15 cellular contexts compared by ENCODE assay signal in the genomic region with DNA sequence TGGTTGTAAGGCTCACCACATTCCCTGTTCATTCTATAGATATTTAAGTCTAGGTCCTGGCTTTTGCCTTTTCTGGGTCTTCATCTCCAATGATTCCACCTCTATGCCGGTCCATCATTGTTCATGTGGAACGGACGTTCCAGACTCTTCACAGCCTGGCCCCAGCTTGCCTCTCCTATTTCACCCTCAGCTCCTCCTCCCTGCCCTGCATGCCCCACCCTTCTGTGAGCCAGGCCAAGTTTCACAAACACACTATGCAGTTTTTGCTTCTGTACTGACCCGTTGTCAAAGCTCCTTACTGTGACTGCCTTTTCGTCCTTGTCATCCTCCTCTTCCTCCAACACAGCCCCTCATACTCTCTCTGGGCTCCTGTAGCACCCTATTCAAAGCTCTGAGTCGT. TPM values are rescaled to one million over a fixed set of nuclear protein-coding genes. Genes with fewer than 3 reads are reported as not detected.
A peak's percentile ranks its signal among the peaks of the same experiment; 100 is the strongest.
DNase-seq lines count a peak whose midpoint lies in the region; ATAC-seq and TF ChIP-seq lines count a peak whose summit lies in the region.
"Had no signal": no experiment of that assay in that cellular context is flagged by ENCODE, and none has a peak within 500 bp of the region (broad histone marks: within the 10 kb centered on the region; RNA-seq: fewer than 3 reads in every experiment).

No MANE protein-coding gene starts in this region.

- H3K4me1 ChIP-seq in smooth muscle cell (ENCODE audit: low read depth) (no peaks in the 10 kb centered on the region), gastroesophageal sphincter (no peaks in the 10 kb centered on the region)

- no peak for TF ChIP-seq EP300 in gastroesophageal sphincter (IDR thresholded peaks at IDR 0.05)

- H3K9me3 ChIP-seq in smooth muscle cell (replicated peaks; ENCODE audit: low read depth) (peaks cover 6% of the 10 kb centered on the region), gastroesophageal sphincter (peaks cover 0 to 18% (median 0%) of the 10 kb centered on the region in 3 donors)

- H3K4me2 ChIP-seq in smooth muscle cell = peak overlapping the region; percentile 45

- TF ChIP-seq POLR2A in gastroesophageal sphincter (IDR thresholded peaks at IDR 0.05) = no peak

- WGBS in smooth muscle cell (ENCODE audit: low lambda C conversion rate) = 39% methylated on average over 6 of the region's 6 CpGs
- 26 to 52% methylated on average over 6 of the region's 6 CpGs for WGBS in gastroesophageal sphincter (ENCODE audit: low coverage in 1 of 2), 2 donors

- H3K36me3 ChIP-seq in smooth muscle cell (ENCODE audit: low read depth) (no peaks in the 10 kb centered on the region), gastroesophageal sphincter (no peaks in the 10 kb centered on the region)

- no peak overlapping the region for H3K4me3 ChIP-seq in smooth muscle cell
- no peak overlapping the region for H3K4me3 ChIP-seq in gastroesophageal sphincter

- no peak for ATAC-seq in gastroesophageal sphincter
- ATAC-seq: natural killer cell; stimulated activated naive CD8-positive, alpha-beta T cell treated with anti-CD3 and anti-CD28 coated beads, Interleukin-15, amount 100 ng/mL, for 72 hours had no signal

- no peaks in the 10 kb centered on the region for H3F3A ChIP-seq in smooth muscle cell (ENCODE audit: low read depth)

- TF ChIP-seq CTCF in smooth muscle cell (IDR thresholded peaks at IDR 0.05; ENCODE audit: borderline replicate concordance, insufficient read depth, poor library complexity, severe bottlenecking) (no peak), gastroesophageal sphincter (IDR thresholded peaks at IDR 0.05) (no peak)

- H3K9ac ChIP-seq in smooth muscle cell (ENCODE audit: low read depth) = no peak overlapping the region

- no peaks in the 10 kb centered on the region for H3K79me2 ChIP-seq in smooth muscle cell (ENCODE audit: low read depth)

- no peaks in the 10 kb centered on the region for H3K27me3 ChIP-seq in smooth muscle cell (ENCODE audit: low read depth)
- H3K27me3 ChIP-seq in gastroesophageal sphincter = no peaks in the 10 kb centered on the region

- DNase-seq in NCI-H510A treated with DMSO at 0.1 percent for 48 hours (lab: John Stamatoyannopoulos, UW) = peak; percentile 16
- DNase-seq in NCI-H510A (lab: John Stamatoyannopoulos, UW) = no peak
- peak; percentile 56 for DNase-seq in amniotic epithelial cell (ENCODE audit: low read depth)
- DNase-seq in kidney tubule cell (ENCODE audit: low spot score) = peak; percentile 15
- DNase-seq in smooth muscle cell (lab: John Stamatoyannopoulos, UW; ENCODE audit: unreplicated experiment) = no peak
- no peak for DNase-seq in C1 segment of cervical spinal cord (lab: John Stamatoyannopoulos, UW)
- no peak for DNase-seq in T-helper 9 cell
- DNase-seq: DND-41; natural killer cell; NCI-H1694; stimulated activated CD4-positive, alpha-beta T cell treated with anti-CD3 and anti-CD28 coated beads, Interleukin-1b, Interleukin-23, amount 100 ng/mL, for 48 hours; stimulated activated naive CD8-positive, alpha-beta T cell treated with anti-CD3 and anti-CD28 coated beads, Interleukin-15, amount 100 ng/mL, for 72 hours had no signal

- H4K20me1 ChIP-seq in smooth muscle cell (ENCODE audit: low read depth) = no peaks in the 10 kb centered on the region

- H3K27ac ChIP-seq in smooth muscle cell (ENCODE audit: low read depth) = no peak overlapping the region
- no peak overlapping the region for H3K27ac ChIP-seq in gastroesophageal sphincter

- peak overlapping the region; percentile 49 for H2AFZ ChIP-seq in smooth muscle cell (ENCODE audit: low read depth)

RNA-seq across cellular contexts. Expression of gene TEX26, which starts 31.3 kb away (rescaled TPM):
- total RNA-seq in smooth muscle cell = 0.58 and 0.72 TPM in 2 replicates
- 0.26 and 0.42 TPM in 2 replicates for polyA plus RNA-seq in smooth muscle cell
- 1 to 10 TPM in 1 of 4 donors, under 1 TPM in 1, not detected in 2; 0.27 to 1.7 TPM for total RNA-seq in gastroesophageal sphincter
- total RNA-seq: natural killer cell had no signal
- polyA plus RNA-seq: aorta, IgD-negative memory B cell had no signal

RNA-seq across cellular contexts. Expression of gene MEDAG, which starts 57.7 kb away (rescaled TPM):
- total RNA-seq in smooth muscle cell = not detected in 2 replicates
- not detected in 2 replicates for polyA plus RNA-seq in smooth muscle cell
- total RNA-seq in gastroesophageal sphincter = 100 to 1,000 TPM in 1 of 4 donors, 10 to 100 TPM in 3; 16.8 to 189 (median 38.4) TPM
- total RNA-seq: natural killer cell had no signal
- polyA plus RNA-seq: IgD-negative memory B cell had no signal

Comparison
In these comparisons a context has a peak if more than half of its experiments do, and no peak if none do; other contexts are left out.
1. DNase-seq: peak in NCI-H510A treated with DMSO at 0.1 percent for 48 hours (single experiment), amniotic epithelial cell (single experiment) and kidney tubule cell (single experiment); none in NCI-H510A (single experiment), smooth muscle cell (single experiment), C1 segment of cervical spinal cord (0 of 14) and T-helper 9 cell (single experiment).
2. RNA of gene MEDAG, which starts 57.7 kb away (total RNA-seq): 16.8 to 189 TPM in gastroesophageal sphincter; not detected in smooth muscle cell; every median in the first group is over 10 times any median in the second.